Comparison of ENCODE assay signal across 17 cellular contexts in the genomic region with DNA sequence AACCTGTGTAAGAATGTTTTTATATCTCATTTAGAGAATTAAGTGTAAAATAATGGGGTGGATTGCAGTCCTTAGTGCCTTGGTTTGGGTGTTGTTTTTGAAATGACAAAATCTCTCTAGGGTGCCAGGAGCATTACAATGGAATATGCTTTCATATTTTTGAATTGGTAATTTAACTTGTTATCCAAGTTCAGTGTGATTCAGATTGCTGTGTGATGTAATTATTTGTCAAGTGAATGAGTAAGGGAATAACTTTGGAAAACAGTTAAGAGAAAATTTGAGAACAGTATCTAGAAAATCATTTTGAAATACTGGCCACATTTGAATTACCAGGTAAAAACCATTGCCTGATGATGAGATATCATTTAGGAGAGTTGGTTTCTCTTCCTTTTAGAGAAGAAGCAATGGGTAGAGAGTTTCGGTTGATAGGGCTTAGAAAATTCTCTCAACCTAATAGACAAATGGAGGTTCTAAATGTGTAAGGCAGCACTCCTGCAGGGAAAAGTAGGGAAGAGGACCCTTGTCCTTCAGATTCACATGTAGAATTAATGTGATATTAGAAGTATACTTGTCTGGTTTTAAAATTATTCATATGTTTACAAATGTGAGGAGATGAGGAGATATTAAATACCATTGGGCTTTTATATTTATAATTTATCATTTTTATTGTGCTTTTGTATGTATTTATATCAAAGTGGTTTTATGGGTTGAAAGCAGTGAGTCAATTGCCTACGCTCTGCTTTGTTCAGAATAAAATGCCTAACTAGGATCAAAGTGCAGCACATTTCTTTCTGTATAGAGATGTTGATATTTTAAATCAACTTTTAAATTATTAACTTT.
DNase-seq lines count a peak whose midpoint lies in the region; ATAC-seq and TF ChIP-seq lines count a peak whose summit lies in the region.
"Had no signal": no experiment of that assay in that cellular context is flagged by ENCODE, and none has a peak within 500 bp of the region (broad histone marks: within the 10 kb centered on the region; RNA-seq: fewer than 3 reads in every experiment).

No MANE protein-coding gene starts in this region.

- ATAC-seq in GM19463 (IDR thresholded peaks at IDR 0.05; ENCODE audit: unreplicated experiment) (no peak), GM18519 (IDR thresholded peaks at IDR 0.05; ENCODE audit: low FRiP score, unreplicated experiment) (no peak)
- no peak for ATAC-seq in CD8-positive, alpha-beta T cell
- ATAC-seq: gastrocnemius medialis had no signal

- H3K27ac Mint-ChIP-seq in endodermal cell: peak overlapping the region; percentile 64
- H3K27ac Mint-ChIP-seq in CD8-positive, alpha-beta T cell: no peak overlapping the region
- H3K27ac Mint-ChIP-seq: dendritic cell treated with granulocyte-macrophage colony-stimulating factor and Interleukin-4, amounts not matched to agents 40 ng/mL and 50 ng/mL, for 4 days had no signal

- H3K4me3 ChIP-seq in GM12865 (ENCODE audit: low read depth, low read length): no peak overlapping the region
- H3K4me3 ChIP-seq in HUES48 (ENCODE audit: low read depth, low read length): peak overlapping the region; percentile 40; the same call in 1 of the 2 replicates
- H3K4me3 ChIP-seq in endodermal cell (ENCODE audit: low read length): no peak overlapping the region
- H3K4me3 ChIP-seq in osteoblast (ENCODE audit: insufficient read depth, low read length): no peak overlapping the region
- H3K4me3 ChIP-seq in CD8-positive, alpha-beta T cell (ENCODE audit: low read depth, low read length): no peak overlapping the region
- H3K4me3 ChIP-seq: gastrocnemius medialis had no signal

- intact Hi-C loops in CD8-positive, alpha-beta T cell (cut with DNase I, micrococcal nuclease): no loop called here
- intact Hi-C loops in posterior cingulate gyrus (cut with DNase I): no loop called here

- no peak overlapping the region for H3K4me3 Mint-ChIP-seq in endodermal cell
- H3K4me3 Mint-ChIP-seq in CD8-positive, alpha-beta T cell: no peak overlapping the region
- H3K4me3 Mint-ChIP-seq: dendritic cell treated with granulocyte-macrophage colony-stimulating factor and Interleukin-4, amounts not matched to agents 40 ng/mL and 50 ng/mL, for 4 days had no signal

- peaks cover 44% of the 10 kb centered on the region for H3K4me1 ChIP-seq in HUES48 (ENCODE audit: control insufficient read depth, insufficient read depth, low read length)
- peaks cover under 1% of the 10 kb centered on the region for H3K4me1 ChIP-seq in endodermal cell (ENCODE audit: control insufficient read depth, insufficient read depth, low read length)
- H3K4me1 ChIP-seq in osteoblast (ENCODE audit: insufficient read depth, low read length): peaks cover 8% of the 10 kb centered on the region
- no peaks in the 10 kb centered on the region for H3K4me1 ChIP-seq in CD8-positive, alpha-beta T cell (ENCODE audit: insufficient read depth, low read length)
- H3K4me1 ChIP-seq: gastrocnemius medialis had no signal

- peak overlapping the region; percentile 5 for H3K4me2 ChIP-seq in osteoblast (ENCODE audit: insufficient read depth, low read length)

- H3K27ac ChIP-seq in HUES48 (ENCODE audit: low read depth, low read length) (peak overlapping the region; percentile 88), endodermal cell (ENCODE audit: low read depth, low read length) (no peak overlapping the region), osteoblast (ENCODE audit: low read depth, low read length) (peak overlapping the region; percentile 9)
- no peak overlapping the region for H3K27ac ChIP-seq in CD8-positive, alpha-beta T cell (ENCODE audit: low read depth, low read length)
- H3K27ac ChIP-seq: gastrocnemius medialis had no signal

- peaks cover 3% of the 10 kb centered on the region for H3K9me3 Mint-ChIP-seq in endodermal cell
- no peaks in the 10 kb centered on the region for H3K9me3 Mint-ChIP-seq in CD8-positive, alpha-beta T cell
- H3K9me3 Mint-ChIP-seq: dendritic cell treated with granulocyte-macrophage colony-stimulating factor and Interleukin-4, amounts not matched to agents 40 ng/mL and 50 ng/mL, for 4 days had no signal

- H3K9ac ChIP-seq in HUES48 (ENCODE audit: low read depth, low read length): no peak overlapping the region; the same call in 1 of the 2 replicates
- H3K9ac ChIP-seq in endodermal cell (ENCODE audit: extremely low read depth, low read length, poor library complexity, severe bottlenecking): no peak overlapping the region

- POLR2A ChIA-PET in CD8-positive, alpha-beta T cell (lab: Charles Lee): no interaction called here

- no peak overlapping the region for H2AFZ ChIP-seq in osteoblast (ENCODE audit: low read length)

- peaks cover 14% of the 10 kb centered on the region for H3K4me1 Mint-ChIP-seq in endodermal cell
- no peaks in the 10 kb centered on the region for H3K4me1 Mint-ChIP-seq in CD8-positive, alpha-beta T cell (ENCODE audit: low read depth)

- DNase-seq in GM12865 (ENCODE audit: low read depth): peak; percentile 18
- no peak for DNase-seq in endodermal cell
- no peak for DNase-seq in osteoblast (ENCODE audit: insufficient read length, low spot score, missing footprints)
- no peak for DNase-seq in CD8-positive, alpha-beta T cell
- no peak for DNase-seq in posterior cingulate gyrus
- DNase-seq: activated CD4-positive, CD25-positive, alpha-beta regulatory T cell; amygdala; C1 segment of cervical spinal cord; gastrocnemius medialis; Karpas-422; kidney glomerular epithelial cell; NCI-H2107; stimulated activated CD4-positive, alpha-beta T cell treated with anti-CD3 and anti-CD28 coated beads, Interleukin-2, amount 100 ng/mL, for 48 hours had no signal

- no peaks in the 10 kb centered on the region for H3K27me3 ChIP-seq in HUES48 (ENCODE audit: control insufficient read depth, insufficient read depth, low read length)
- no peaks in the 10 kb centered on the region for H3K27me3 ChIP-seq in endodermal cell (ENCODE audit: control insufficient read depth, insufficient read depth, low read length, poor library complexity, severe bottlenecking)
- H3K27me3 ChIP-seq in osteoblast (ENCODE audit: insufficient read depth, low read length): no peaks in the 10 kb centered on the region
- H3K27me3 ChIP-seq in CD8-positive, alpha-beta T cell (ENCODE audit: insufficient read depth, low read length): no peaks in the 10 kb centered on the region
- H3K27me3 ChIP-seq: gastrocnemius medialis had no signal

- H4K20me1 ChIP-seq in osteoblast (ENCODE audit: insufficient read depth, low read length): no peaks in the 10 kb centered on the region

- H3K9me3 ChIP-seq in HUES48 (ENCODE audit: control insufficient read depth, insufficient read depth, low read length) (no peaks in the 10 kb centered on the region), endodermal cell (ENCODE audit: control insufficient read depth, low read length) (no peaks in the 10 kb centered on the region), osteoblast (ENCODE audit: low read depth, low read length) (no peaks in the 10 kb centered on the region)
- H3K9me3 ChIP-seq in CD8-positive, alpha-beta T cell (ENCODE audit: low read length): no peaks in the 10 kb centered on the region
- H3K9me3 ChIP-seq: gastrocnemius medialis had no signal

- no peak for TF ChIP-seq CTCF in GM12865 (IDR thresholded peaks at IDR 0.05; ENCODE audit: insufficient read depth, low read depth, low read length, missing control alignments)
- TF ChIP-seq CTCF in endodermal cell (conservative IDR thresholded peaks at IDR 0.05): no peak
- no peak for TF ChIP-seq CTCF in osteoblast (IDR thresholded peaks at IDR 0.05; ENCODE audit: extremely low read depth, low read depth, low read length)
- no peak for TF ChIP-seq CTCF in CD8-positive, alpha-beta T cell (IDR thresholded peaks at IDR 0.05)

- CTCF ChIA-PET in CD8-positive, alpha-beta T cell (lab: Charles Lee): no interaction called here

- no peaks in the 10 kb centered on the region for H3K27me3 Mint-ChIP-seq in endodermal cell (ENCODE audit: insufficient read depth)
- H3K27me3 Mint-ChIP-seq in CD8-positive, alpha-beta T cell (ENCODE audit: low read depth): no peaks in the 10 kb centered on the region
- H3K27me3 Mint-ChIP-seq: dendritic cell treated with granulocyte-macrophage colony-stimulating factor and Interleukin-4, amounts not matched to agents 40 ng/mL and 50 ng/mL, for 4 days had no signal

- WGBS in endodermal cell (ENCODE audit: insufficient coverage in 1 of 2, insufficient read length in 1 of 2), 2 experiments: 100% methylated on average over 2 of the region's 2 CpGs; no CpG with 5 or more reads in 1 of the 2 experiments

- peaks cover 4% of the 10 kb centered on the region for H3K36me3 Mint-ChIP-seq in endodermal cell (ENCODE audit: low read depth)
- H3K36me3 Mint-ChIP-seq in CD8-positive, alpha-beta T cell: peaks cover 3% of the 10 kb centered on the region

- no peaks in the 10 kb centered on the region for H3K36me3 ChIP-seq in HUES48 (ENCODE audit: control insufficient read depth, insufficient read depth, low read length)
- no peaks in the 10 kb centered on the region for H3K36me3 ChIP-seq in endodermal cell (ENCODE audit: control insufficient read depth, insufficient read depth, low read length)
- no peaks in the 10 kb centered on the region for H3K36me3 ChIP-seq in osteoblast (ENCODE audit: insufficient read depth, low read length)
- H3K36me3 ChIP-seq in CD8-positive, alpha-beta T cell (ENCODE audit: insufficient read depth, low read length): no peaks in the 10 kb centered on the region
- H3K36me3 ChIP-seq: gastrocnemius medialis had no signal

- H3K79me2 ChIP-seq in osteoblast (ENCODE audit: insufficient read depth, low read length): no peaks in the 10 kb centered on the region

Comparison
In these comparisons a context has a peak if more than half of its experiments do, and no peak if none do; other contexts are left out.
1. H3K27ac ChIP-seq: peak in HUES48 (single experiment) and osteoblast (single experiment); none in endodermal cell (single experiment) and CD8-positive, alpha-beta T cell (single experiment).